In the genomic region with DNA sequence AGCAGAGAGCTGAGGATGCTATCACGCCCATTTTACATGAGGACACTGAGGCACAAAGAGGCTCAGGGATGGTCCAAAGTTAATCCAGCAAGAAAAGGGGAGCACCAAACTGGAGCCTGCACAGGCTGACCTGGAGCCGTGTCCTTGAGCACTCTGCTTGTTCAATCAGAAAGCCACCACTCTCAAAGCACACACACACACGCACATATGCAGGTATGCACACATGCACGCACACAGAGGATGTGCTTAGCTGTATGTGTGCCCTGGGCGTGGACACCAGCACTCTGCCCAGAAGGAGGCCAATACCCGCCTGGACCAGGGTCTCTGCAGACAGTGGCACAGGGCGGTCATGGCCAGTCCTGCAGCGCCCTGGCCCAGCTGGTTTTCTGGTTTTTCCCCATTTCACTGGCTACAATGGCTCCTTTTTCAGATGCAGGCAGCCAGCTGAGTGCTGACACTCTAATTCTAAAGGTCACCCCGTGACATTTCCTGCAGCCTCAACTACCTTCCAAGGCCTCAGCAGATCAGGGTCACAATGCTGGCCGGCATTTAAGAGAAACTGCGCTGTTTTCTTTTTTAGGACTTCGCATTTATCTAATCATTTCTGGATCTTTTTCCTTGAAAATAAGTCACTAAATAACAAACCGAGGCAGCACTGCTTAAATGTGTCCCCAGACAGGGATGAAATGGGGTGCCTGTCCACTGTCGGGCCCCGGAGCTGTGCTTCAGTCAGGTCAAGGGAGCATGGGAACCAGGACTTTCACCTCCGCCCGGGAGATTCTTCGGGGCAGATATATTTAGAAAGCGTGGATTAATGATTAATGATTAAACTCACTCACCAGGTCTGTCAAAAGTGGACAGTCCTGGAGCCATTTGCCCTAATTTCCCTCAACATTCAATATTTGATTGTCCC, we compare ENCODE assay signal across 1 cellular context.
TF ChIP-seq lines count a peak whose summit lies in the region.

No MANE protein-coding gene starts in this region.

TF ChIP-seq in HepG2, 621 proteins besides CTCF, POLR2A, EP300 and RAD21 (continued from another document and continues in another):
- TF ChIP-seq, protein P1, sequence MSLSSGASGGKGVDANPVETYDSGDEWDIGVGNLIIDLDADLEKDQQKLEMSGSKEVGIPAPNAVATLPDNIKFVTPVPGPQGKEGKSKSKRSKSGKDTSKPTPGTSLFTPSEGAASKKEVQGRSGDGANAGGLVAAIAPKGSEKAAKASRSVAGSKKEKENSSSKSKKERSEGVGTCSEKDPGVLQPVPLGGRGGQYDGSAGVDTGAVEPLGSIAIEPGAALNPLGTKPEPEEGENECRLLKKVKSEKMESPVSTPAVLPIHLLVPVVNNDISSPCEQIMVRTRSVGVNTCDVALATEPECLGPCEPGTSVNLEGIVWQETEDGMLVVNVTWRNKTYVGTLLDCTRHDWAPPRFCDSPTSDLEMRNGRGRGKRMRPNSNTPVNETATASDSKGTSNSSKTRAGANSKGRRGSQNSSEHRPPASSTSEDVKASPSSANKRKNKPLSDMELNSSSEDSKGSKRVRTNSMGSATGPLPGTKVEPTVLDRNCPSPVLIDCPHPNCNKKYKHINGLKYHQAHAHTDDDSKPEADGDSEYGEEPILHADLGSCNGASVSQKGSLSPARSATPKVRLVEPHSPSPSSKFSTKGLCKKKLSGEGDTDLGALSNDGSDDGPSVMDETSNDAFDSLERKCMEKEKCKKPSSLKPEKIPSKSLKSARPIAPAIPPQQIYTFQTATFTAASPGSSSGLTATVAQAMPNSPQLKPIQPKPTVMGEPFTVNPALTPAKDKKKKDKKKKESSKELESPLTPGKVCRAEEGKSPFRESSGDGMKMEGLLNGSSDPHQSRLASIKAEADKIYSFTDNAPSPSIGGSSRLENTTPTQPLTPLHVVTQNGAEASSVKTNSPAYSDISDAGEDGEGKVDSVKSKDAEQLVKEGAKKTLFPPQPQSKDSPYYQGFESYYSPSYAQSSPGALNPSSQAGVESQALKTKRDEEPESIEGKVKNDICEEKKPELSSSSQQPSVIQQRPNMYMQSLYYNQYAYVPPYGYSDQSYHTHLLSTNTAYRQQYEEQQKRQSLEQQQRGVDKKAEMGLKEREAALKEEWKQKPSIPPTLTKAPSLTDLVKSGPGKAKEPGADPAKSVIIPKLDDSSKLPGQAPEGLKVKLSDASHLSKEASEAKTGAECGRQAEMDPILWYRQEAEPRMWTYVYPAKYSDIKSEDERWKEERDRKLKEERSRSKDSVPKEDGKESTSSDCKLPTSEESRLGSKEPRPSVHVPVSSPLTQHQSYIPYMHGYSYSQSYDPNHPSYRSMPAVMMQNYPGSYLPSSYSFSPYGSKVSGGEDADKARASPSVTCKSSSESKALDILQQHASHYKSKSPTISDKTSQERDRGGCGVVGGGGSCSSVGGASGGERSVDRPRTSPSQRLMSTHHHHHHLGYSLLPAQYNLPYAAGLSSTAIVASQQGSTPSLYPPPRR (CRISPR knock-in tag; IDR thresholded peaks at IDR 0.05; ENCODE audit: borderline replicate concordance): peak; percentile 63
- TF ChIP-seq PRPF4 (IDR thresholded peaks at IDR 0.05; ENCODE audit: low read depth, low read length, poor library complexity, severe bottlenecking) (no peak), TCF12 (IDR thresholded peaks at IDR 0.05) (no peak), TCF12 (CRISPR knock-in tag; IDR thresholded peaks at IDR 0.05) (no peak), GTF3A (CRISPR knock-in tag; conservative IDR thresholded peaks at IDR 0.05) (no peak), TP53 (CRISPR knock-in tag; conservative IDR thresholded peaks at IDR 0.05) (no peak), ZNF317 (CRISPR knock-in tag; IDR thresholded peaks at IDR 0.05) (no peak; the same call in 1 of the 2 replicates), NFKBIZ (CRISPR knock-in tag; IDR thresholded peaks at IDR 0.05) (no peak), PHF20 (CRISPR knock-in tag; IDR thresholded peaks at IDR 0.05) (peak; percentile 49; the same call in 1 of the 2 replicates), ZNF451 (CRISPR knock-in tag; IDR thresholded peaks at IDR 0.05) (peak; percentile 75), MYC (CRISPR knock-in tag; IDR thresholded peaks at IDR 0.05; ENCODE audit: borderline replicate concordance) (no peak; the same call in 1 of the 2 replicates), ZNF44 (CRISPR knock-in tag; IDR thresholded peaks at IDR 0.05) (peak; percentile 76; the same call in 1 of the 2 replicates), CHD2 (IDR thresholded peaks at IDR 0.05; ENCODE audit: low read depth, low read length) (no peak), ZNF607 (CRISPR knock-in tag; IDR thresholded peaks at IDR 0.05; ENCODE audit: borderline replicate concordance) (no peak), JDP2 (CRISPR knock-in tag; IDR thresholded peaks at IDR 0.05; ENCODE audit: borderline replicate concordance) (no peak), ZNF850 (CRISPR knock-in tag; conservative IDR thresholded peaks at IDR 0.05) (no peak), ZSCAN30 (CRISPR knock-in tag; IDR thresholded peaks at IDR 0.05) (peak; percentile 89), ZNF383 (CRISPR knock-in tag; IDR thresholded peaks at IDR 0.05; ENCODE audit: borderline replicate concordance) (0 out of 2 replicates have a peak, but pooled peaks have one; percentile 38), ZNF557 (CRISPR knock-in tag; IDR thresholded peaks at IDR 0.05) (peak; percentile 19; the same call in 1 of the 2 replicates), RXRA (CRISPR knock-in tag; IDR thresholded peaks at IDR 0.05) (peak; percentile 87), FOXP1 (IDR thresholded peaks at IDR 0.05) (no peak), FOXP1 (CRISPR knock-in tag; IDR thresholded peaks at IDR 0.05) (peak; percentile 5; the same call in 1 of the 2 replicates), SMAD9 (CRISPR knock-in tag; IDR thresholded peaks at IDR 0.05) (0 out of 2 replicates have a peak, but pooled peaks have one; percentile 39), NR2F1 (CRISPR knock-in tag; IDR thresholded peaks at IDR 0.05) (peak; percentile 89 to 95)
- TF ChIP-seq, protein P2, sequence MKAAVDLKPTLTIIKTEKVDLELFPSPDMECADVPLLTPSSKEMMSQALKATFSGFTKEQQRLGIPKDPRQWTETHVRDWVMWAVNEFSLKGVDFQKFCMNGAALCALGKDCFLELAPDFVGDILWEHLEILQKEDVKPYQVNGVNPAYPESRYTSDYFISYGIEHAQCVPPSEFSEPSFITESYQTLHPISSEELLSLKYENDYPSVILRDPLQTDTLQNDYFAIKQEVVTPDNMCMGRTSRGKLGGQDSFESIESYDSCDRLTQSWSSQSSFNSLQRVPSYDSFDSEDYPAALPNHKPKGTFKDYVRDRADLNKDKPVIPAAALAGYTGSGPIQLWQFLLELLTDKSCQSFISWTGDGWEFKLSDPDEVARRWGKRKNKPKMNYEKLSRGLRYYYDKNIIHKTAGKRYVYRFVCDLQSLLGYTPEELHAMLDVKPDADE (CRISPR knock-in tag; IDR thresholded peaks at IDR 0.05): no peak
- TF ChIP-seq, protein P3, sequence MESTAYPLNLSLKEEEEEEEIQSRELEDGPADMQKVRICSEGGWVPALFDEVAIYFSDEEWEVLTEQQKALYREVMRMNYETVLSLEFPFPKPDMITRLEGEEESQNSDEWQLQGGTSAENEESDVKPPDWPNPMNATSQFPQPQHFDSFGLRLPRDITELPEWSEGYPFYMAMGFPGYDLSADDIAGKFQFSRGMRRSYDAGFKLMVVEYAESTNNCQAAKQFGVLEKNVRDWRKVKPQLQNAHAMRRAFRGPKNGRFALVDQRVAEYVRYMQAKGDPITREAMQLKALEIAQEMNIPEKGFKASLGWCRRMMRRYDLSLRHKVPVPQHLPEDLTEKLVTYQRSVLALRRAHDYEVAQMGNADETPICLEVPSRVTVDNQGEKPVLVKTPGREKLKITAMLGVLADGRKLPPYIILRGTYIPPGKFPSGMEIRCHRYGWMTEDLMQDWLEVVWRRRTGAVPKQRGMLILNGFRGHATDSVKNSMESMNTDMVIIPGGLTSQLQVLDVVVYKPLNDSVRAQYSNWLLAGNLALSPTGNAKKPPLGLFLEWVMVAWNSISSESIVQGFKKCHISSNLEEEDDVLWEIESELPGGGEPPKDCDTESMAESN (CRISPR knock-in tag; conservative IDR thresholded peaks at IDR 0.05): 0 out of 2 replicates have a peak, but pooled peaks have one; percentile 22
- TF ChIP-seq, protein P4, sequence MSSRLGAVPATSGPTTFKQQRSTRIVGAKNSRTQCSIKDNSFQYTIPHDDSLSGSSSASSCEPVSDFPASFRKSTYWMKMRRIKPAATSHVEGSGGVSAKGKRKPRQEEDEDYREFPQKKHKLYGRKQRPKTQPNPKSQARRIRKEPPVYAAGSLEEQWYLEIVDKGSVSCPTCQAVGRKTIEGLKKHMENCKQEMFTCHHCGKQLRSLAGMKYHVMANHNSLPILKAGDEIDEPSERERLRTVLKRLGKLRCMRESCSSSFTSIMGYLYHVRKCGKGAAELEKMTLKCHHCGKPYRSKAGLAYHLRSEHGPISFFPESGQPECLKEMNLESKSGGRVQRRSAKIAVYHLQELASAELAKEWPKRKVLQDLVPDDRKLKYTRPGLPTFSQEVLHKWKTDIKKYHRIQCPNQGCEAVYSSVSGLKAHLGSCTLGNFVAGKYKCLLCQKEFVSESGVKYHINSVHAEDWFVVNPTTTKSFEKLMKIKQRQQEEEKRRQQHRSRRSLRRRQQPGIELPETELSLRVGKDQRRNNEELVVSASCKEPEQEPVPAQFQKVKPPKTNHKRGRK (CRISPR knock-in tag; IDR thresholded peaks at IDR 0.05): no peak; the same call in 1 of the 2 replicates
- TF ChIP-seq, protein P5, sequence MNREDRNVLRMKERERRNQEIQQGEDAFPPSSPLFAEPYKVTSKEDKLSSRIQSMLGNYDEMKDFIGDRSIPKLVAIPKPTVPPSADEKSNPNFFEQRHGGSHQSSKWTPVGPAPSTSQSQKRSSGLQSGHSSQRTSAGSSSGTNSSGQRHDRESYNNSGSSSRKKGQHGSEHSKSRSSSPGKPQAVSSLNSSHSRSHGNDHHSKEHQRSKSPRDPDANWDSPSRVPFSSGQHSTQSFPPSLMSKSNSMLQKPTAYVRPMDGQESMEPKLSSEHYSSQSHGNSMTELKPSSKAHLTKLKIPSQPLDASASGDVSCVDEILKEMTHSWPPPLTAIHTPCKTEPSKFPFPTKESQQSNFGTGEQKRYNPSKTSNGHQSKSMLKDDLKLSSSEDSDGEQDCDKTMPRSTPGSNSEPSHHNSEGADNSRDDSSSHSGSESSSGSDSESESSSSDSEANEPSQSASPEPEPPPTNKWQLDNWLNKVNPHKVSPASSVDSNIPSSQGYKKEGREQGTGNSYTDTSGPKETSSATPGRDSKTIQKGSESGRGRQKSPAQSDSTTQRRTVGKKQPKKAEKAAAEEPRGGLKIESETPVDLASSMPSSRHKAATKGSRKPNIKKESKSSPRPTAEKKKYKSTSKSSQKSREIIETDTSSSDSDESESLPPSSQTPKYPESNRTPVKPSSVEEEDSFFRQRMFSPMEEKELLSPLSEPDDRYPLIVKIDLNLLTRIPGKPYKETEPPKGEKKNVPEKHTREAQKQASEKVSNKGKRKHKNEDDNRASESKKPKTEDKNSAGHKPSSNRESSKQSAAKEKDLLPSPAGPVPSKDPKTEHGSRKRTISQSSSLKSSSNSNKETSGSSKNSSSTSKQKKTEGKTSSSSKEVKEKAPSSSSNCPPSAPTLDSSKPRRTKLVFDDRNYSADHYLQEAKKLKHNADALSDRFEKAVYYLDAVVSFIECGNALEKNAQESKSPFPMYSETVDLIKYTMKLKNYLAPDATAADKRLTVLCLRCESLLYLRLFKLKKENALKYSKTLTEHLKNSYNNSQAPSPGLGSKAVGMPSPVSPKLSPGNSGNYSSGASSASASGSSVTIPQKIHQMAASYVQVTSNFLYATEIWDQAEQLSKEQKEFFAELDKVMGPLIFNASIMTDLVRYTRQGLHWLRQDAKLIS (CRISPR knock-in tag; IDR thresholded peaks at IDR 0.05): no peak
- TF ChIP-seq, protein P6, sequence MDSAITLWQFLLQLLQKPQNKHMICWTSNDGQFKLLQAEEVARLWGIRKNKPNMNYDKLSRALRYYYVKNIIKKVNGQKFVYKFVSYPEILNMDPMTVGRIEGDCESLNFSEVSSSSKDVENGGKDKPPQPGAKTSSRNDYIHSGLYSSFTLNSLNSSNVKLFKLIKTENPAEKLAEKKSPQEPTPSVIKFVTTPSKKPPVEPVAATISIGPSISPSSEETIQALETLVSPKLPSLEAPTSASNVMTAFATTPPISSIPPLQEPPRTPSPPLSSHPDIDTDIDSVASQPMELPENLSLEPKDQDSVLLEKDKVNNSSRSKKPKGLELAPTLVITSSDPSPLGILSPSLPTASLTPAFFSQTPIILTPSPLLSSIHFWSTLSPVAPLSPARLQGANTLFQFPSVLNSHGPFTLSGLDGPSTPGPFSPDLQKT (CRISPR knock-in tag; IDR thresholded peaks at IDR 0.05; ENCODE audit: borderline replicate concordance): no peak
- TF ChIP-seq, protein P7, sequence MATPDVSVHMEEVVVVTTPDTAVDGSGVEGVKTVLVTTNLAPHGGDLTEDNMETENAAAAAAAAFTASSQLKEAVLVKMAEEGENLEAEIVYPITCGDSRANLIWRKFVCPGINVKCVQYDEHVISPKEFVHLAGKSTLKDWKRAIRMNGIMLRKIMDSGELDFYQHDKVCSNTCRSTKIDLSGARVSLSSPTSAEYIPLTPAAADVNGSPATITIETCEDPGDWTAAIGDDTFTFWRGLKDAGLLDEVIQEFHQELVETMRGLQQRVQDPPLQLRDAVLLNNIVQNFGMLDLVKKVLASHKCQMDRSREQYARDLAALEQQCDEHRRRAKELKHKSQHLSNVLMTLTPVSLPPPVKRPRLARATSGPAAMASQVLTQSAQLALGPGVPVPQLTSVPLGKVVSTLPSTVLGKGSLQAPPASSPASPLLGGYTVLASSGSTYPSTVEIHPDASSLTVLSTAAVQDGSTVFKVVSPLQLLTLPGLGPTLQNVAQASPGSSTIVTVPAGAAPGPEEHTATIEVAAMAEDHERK (CRISPR knock-in tag; IDR thresholded peaks at IDR 0.05; ENCODE audit: low read depth): no peak
- TF ChIP-seq, protein P8, sequence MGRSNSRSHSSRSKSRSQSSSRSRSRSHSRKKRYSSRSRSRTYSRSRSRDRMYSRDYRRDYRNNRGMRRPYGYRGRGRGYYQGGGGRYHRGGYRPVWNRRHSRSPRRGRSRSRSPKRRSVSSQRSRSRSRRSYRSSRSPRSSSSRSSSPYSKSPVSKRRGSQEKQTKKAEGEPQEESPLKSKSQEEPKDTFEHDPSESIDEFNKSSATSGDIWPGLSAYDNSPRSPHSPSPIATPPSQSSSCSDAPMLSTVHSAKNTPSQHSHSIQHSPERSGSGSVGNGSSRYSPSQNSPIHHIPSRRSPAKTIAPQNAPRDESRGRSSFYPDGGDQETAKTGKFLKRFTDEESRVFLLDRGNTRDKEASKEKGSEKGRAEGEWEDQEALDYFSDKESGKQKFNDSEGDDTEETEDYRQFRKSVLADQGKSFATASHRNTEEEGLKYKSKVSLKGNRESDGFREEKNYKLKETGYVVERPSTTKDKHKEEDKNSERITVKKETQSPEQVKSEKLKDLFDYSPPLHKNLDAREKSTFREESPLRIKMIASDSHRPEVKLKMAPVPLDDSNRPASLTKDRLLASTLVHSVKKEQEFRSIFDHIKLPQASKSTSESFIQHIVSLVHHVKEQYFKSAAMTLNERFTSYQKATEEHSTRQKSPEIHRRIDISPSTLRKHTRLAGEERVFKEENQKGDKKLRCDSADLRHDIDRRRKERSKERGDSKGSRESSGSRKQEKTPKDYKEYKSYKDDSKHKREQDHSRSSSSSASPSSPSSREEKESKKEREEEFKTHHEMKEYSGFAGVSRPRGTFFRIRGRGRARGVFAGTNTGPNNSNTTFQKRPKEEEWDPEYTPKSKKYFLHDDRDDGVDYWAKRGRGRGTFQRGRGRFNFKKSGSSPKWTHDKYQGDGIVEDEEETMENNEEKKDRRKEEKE (IDR thresholded peaks at IDR 0.05): no peak
- TF ChIP-seq, protein P9, sequence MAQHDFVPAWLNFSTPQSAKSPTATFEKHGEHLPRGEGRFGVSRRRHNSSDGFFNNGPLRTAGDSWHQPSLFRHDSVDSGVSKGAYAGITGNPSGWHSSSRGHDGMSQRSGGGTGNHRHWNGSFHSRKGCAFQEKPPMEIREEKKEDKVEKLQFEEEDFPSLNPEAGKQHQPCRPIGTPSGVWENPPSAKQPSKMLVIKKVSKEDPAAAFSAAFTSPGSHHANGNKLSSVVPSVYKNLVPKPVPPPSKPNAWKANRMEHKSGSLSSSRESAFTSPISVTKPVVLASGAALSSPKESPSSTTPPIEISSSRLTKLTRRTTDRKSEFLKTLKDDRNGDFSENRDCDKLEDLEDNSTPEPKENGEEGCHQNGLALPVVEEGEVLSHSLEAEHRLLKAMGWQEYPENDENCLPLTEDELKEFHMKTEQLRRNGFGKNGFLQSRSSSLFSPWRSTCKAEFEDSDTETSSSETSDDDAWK (CRISPR knock-in tag; IDR thresholded peaks at IDR 0.05): no peak
